ENCODE assay signal across 22 cellular contexts in genomic region chr1:3080236-3080964, GRCh38. TPM values are rescaled to one million over a fixed set of nuclear protein-coding genes. Genes with fewer than 3 reads are reported as not detected.
DNase-seq lines count a peak whose midpoint lies in the region; ATAC-seq, FAIRE-seq and TF ChIP-seq lines count a peak whose summit lies in the region.
"Had no signal": no experiment of that assay in that cellular context is flagged by ENCODE, and none has a peak within 500 bp of the region (broad histone marks: within the 10 kb centered on the region; RNA-seq: fewer than 3 reads in every experiment).

No MANE protein-coding gene starts in this region.

- FAIRE-seq in K562 (lab: Jason Lieb, UNC), result no peak
- FAIRE-seq: A204.1 had no signal

- H3K9me3 ChIP-seq in K562 (replicated peaks; ENCODE audit: control insufficient read depth, insufficient read depth, low read depth, low read length), result no peaks in the 10 kb centered on the region
- H3K9me3 ChIP-seq in tibial artery, result no peaks in the 10 kb centered on the region

- H3K4me3 ChIP-seq in K562 (no peak overlapping the region), tibial artery (no peak overlapping the region)
- H3K4me3 ChIP-seq: PC-9 had no signal

- POLR2A ChIA-PET in K562 (lab: Yijun Ruan, JAX), result interaction anchor here (0.7 to 2.1 kb wide), 2 partner anchors 20 kb away, joined by 3 to 5 read pairs; no protein-coding TSS in a partner anchor

- no peak for TF ChIP-seq POLR2A in K562 (conservative IDR thresholded peaks at IDR 0.05)

- TF ChIP-seq EP300 in K562 (IDR thresholded peaks at IDR 0.05; ENCODE audit: low read length), result no peak

- peak overlapping the region in 2 of 3 experiments; percentile 76 to 80 for H3K27ac Mint-ChIP-seq in nephron
- H3K27ac Mint-ChIP-seq: H9 had no signal

- H3K27me3 ChIP-seq in K562 (ENCODE audit: control insufficient read depth in 2 of 2, insufficient read depth in 2 of 2, low read length in 2 of 2) (peaks cover 56 to 99% of the 10 kb centered on the region in 2 experiments), tibial artery (no peaks in the 10 kb centered on the region)

- ATAC-seq in K562 (no peak), HG02885 (IDR thresholded peaks at IDR 0.05; ENCODE audit: poor library complexity, unreplicated experiment) (no peak), GM21447 (IDR thresholded peaks at IDR 0.05; ENCODE audit: unreplicated experiment) (no peak)

- H2AFZ ChIP-seq in K562 (ENCODE audit: low read depth, low read length), result no peak overlapping the region
- H2AFZ ChIP-seq: PC-9 had no signal

- in situ Hi-C loops in K562 (cut with MboI), result no loop called here

- CTCF ChIA-PET in K562 (lab: Yijun Ruan, JAX; ENCODE audit: low intra/inter-chr PET ratio), result no interaction called here

- 2% methylated on average over 34 of the region's 36 CpGs for WGBS in K562 (ENCODE audit: insufficient coverage, low coverage, missing lambda C conversion rate)

- peaks cover 61% of the 10 kb centered on the region for H3K27me3 Mint-ChIP-seq in nephron (ENCODE audit: low read depth)

- no peaks in the 10 kb centered on the region for H3K79me2 ChIP-seq in K562 (ENCODE audit: control insufficient read depth, insufficient read depth, low read length)

- H3K27ac ChIP-seq in K562 (ENCODE audit: extremely low read depth, low read depth, low read length) (no peak overlapping the region), cingulate gyrus (ENCODE audit: low read depth, low read length) (peak overlapping the region; percentile 63), tibial artery (peak overlapping the region; percentile 98 to 100)
- H3K27ac ChIP-seq: C4-2B, HL-60, PC-9 had no signal

- no peak for TF ChIP-seq CTCF in K562 (IDR thresholded peaks at IDR 0.05 in 2 of 3, conservative IDR thresholded peaks at IDR 0.05 in 1 of 3; ENCODE audit: insufficient read depth in 2 of 3, low read depth in 1 of 3, low read length in 3 of 3)
- no peak for TF ChIP-seq CTCF in nephron (IDR thresholded peaks at IDR 0.05; ENCODE audit: unreplicated experiment in 3 of 3)
- TF ChIP-seq CTCF in tibial artery (IDR thresholded peaks at IDR 0.05), result no peak

- DNase-seq in K562 (ENCODE audit: extremely low read depth in 1 of 4, low spot score in 3 of 4), result no peak
- DNase-seq in tibial artery, result no peak
- DNase-seq in hypothalamus (lab: John Stamatoyannopoulos, UW), result no peak
- DNase-seq: DMS53, GDM1, H9, KG1, NCI-H1092, NCI-H187 treated with DMSO at 0.1 percent for 48 hours, NCI-H2227 treated with DMSO at 0.1 percent for 48 hours, NCI-H510A, PC-9, RPMI8226, SHP77 had no signal

- no peaks in the 10 kb centered on the region for H3K9me3 Mint-ChIP-seq in nephron
- H3K9me3 Mint-ChIP-seq: H9 had no signal

- no peaks in the 10 kb centered on the region for H3K9me1 ChIP-seq in K562 (ENCODE audit: control insufficient read depth, insufficient read depth, low read length)

- no peak for TF ChIP-seq RAD21 in K562 (CRISPR knock-in tag; conservative IDR thresholded peaks at IDR 0.05 in 1 of 2, IDR thresholded peaks at IDR 0.05 in 1 of 2)

- no peaks in the 10 kb centered on the region for H3K36me3 Mint-ChIP-seq in nephron (ENCODE audit: low read depth)

- peaks cover 23% of the 10 kb centered on the region for H4K20me1 ChIP-seq in K562 (replicated peaks; ENCODE audit: control insufficient read depth, insufficient read depth, low read length)

- BruUV-seq in K562 (replicated peaks; lab: Mats Ljungman, UMichigan), result no TSS peak

- peaks cover 18% of the 10 kb centered on the region for H3K4me1 Mint-ChIP-seq in nephron

- H3K9ac ChIP-seq in K562 (ENCODE audit: insufficient read depth in 1 of 2, low read depth in 2 of 2, low read length in 2 of 2), result no peak overlapping the region

- no peak overlapping the region for H3K4me2 ChIP-seq in K562 (ENCODE audit: insufficient read depth, low read length)
- H3K4me2 ChIP-seq: PC-9 had no signal

- peaks cover 0 to 5% of the 10 kb centered on the region in 2 experiments; a peak in 1 of 5 replicates for H3K4me1 ChIP-seq in K562 (replicated peaks in 1 of 2; ENCODE audit: control insufficient read depth in 2 of 2, insufficient read depth in 2 of 2, low read length in 2 of 2)
- H3K4me1 ChIP-seq in tibial artery, result peaks cover 0 to 100% (median 82%) of the 10 kb centered on the region in 4 donors

- intact Hi-C loops in K562 (cut with micrococcal nuclease) (no loop called here), tibial artery (cut with DNase I; ENCODE audit: low total_unique reads) (no loop called here)

- H3K36me3 ChIP-seq in K562 (ENCODE audit: control insufficient read depth, insufficient read depth, low read length), result no peaks in the 10 kb centered on the region
- no peaks in the 10 kb centered on the region for H3K36me3 ChIP-seq in tibial artery

- peak overlapping the region in 2 of 3 experiments; percentile 9 to 42 for H3K4me3 Mint-ChIP-seq in nephron
- H3K4me3 Mint-ChIP-seq: H9 had no signal

TF ChIP-seq in K562, 482 proteins besides CTCF, POLR2A, EP300 and RAD21:
- TF ChIP-seq DIDO1 (tag; IDR thresholded peaks at IDR 0.05; ENCODE audit: low read depth), result no peak
- TF ChIP-seq TBP (optimal IDR thresholded peaks at IDR 0.05; ENCODE audit: low read depth, low read length), result no peak
- 0 out of 2 replicates have a peak, but pooled peaks have one; percentile 71 for TF ChIP-seq EZH2 (IDR thresholded peaks at IDR 0.05; ENCODE audit: borderline replicate concordance, low read depth, low read length)
- TF ChIP-seq ZNF134 (CRISPR knock-in tag; conservative IDR thresholded peaks at IDR 0.05), result no peak

RNA-seq across cellular contexts. Expression of gene PRDM16, which starts 11.4 kb away (rescaled TPM):
- 0.35 TPM in 1 of 2 replicates, not detected in the other for total RNA-seq in K562 (2011; cell fraction: chromatin; rRNA removed; ENCODE audit: low replicate concordance)
- 0.50 and 0.66 TPM in 2 replicates for total RNA-seq in K562 (2011; cell fraction: nucleolus; rRNA removed)
- total RNA-seq in K562 (2011; cell fraction: nucleoplasm; rRNA removed), result 0.61 TPM in 1 of 2 replicates, not detected in the other
- not detected in 2 replicates for total RNA-seq in K562 (2014; rRNA removed)
- not detected in 2 replicates for total RNA-seq in K562 (2014; rRNA removed; fragmentation: Illumina TruSeq; extraction: Trizol)
- not detected in 2 replicates for total RNA-seq in K562 (2015; rRNA removed; fragmentation: Illumina TruSeq; extraction: Trizol)
- 0.02 and 0.27 TPM in 2 replicates for total RNA-seq in K562 (2021)
- polyA plus RNA-seq in K562 (2011; rRNA removed), result 0.10 TPM in 1 of 2 replicates, not detected in the other
- polyA plus RNA-seq in K562 (2011; cell fraction: cytosol; rRNA removed), result 0.18 TPM in 1 of 2 replicates, not detected in the other
- polyA plus RNA-seq in K562 (2011; cell fraction: nucleus; rRNA removed), result not detected in 2 replicates
- 0.03 and 0.26 TPM in 2 replicates for polyA plus RNA-seq in K562 (2012)
- polyA plus RNA-seq in K562 (2014; fragmentation: Illumina TruSeq; extraction: Trizol), result not detected in 2 replicates
- not detected for polyA plus RNA-seq in K562 (2014; fragmentation: Nextera tagmentation; extraction: Ambion mirVana)
- not detected in 2 replicates for polyA plus RNA-seq in K562 (2014; rRNA removed)
- polyA minus RNA-seq in K562 (2011; rRNA and poly(A)+ RNA removed), result not detected in 2 replicates
- polyA minus RNA-seq in K562 (2011; cell fraction: cytosol; rRNA and poly(A)+ RNA removed), result not detected in 2 replicates
- polyA minus RNA-seq in K562 (2011; cell fraction: nucleus; rRNA and poly(A)+ RNA removed), result 0.13 TPM in 1 of 2 replicates, not detected in the other
- total RNA-seq: HT-29, PC-9 had no signal

RNA-seq across cellular contexts. Expression of gene ACTRT2, which starts 59.1 kb away (rescaled TPM):
- not detected in 2 replicates for total RNA-seq in K562 (2011; cell fraction: chromatin; rRNA removed; ENCODE audit: low replicate concordance)
- total RNA-seq in K562 (2011; cell fraction: nucleolus; rRNA removed), result not detected in 2 replicates
- total RNA-seq in K562 (2011; cell fraction: nucleoplasm; rRNA removed), result not detected in 2 replicates
- not detected in 2 replicates for total RNA-seq in K562 (2014; rRNA removed)
- not detected in 2 replicates for total RNA-seq in K562 (2014; rRNA removed; fragmentation: Illumina TruSeq; extraction: Trizol)
- total RNA-seq in K562 (2015; rRNA removed; fragmentation: Illumina TruSeq; extraction: Trizol), result not detected in 2 replicates
- not detected in 2 replicates for total RNA-seq in K562 (2021)
- not detected in 2 replicates for polyA plus RNA-seq in K562 (2011; rRNA removed)
- not detected in 2 replicates for polyA plus RNA-seq in K562 (2011; cell fraction: cytosol; rRNA removed)
- not detected in 2 replicates for polyA plus RNA-seq in K562 (2011; cell fraction: nucleus; rRNA removed)
- polyA plus RNA-seq in K562 (2012), result not detected in 2 replicates
- not detected in 2 replicates for polyA plus RNA-seq in K562 (2014; fragmentation: Illumina TruSeq; extraction: Trizol)
- not detected for polyA plus RNA-seq in K562 (2014; fragmentation: Nextera tagmentation; extraction: Ambion mirVana)
- not detected in 2 replicates for polyA plus RNA-seq in K562 (2014; rRNA removed)
- polyA minus RNA-seq in K562 (2011; rRNA and poly(A)+ RNA removed), result not detected in 2 replicates
- not detected in 2 replicates for polyA minus RNA-seq in K562 (2011; cell fraction: cytosol; rRNA and poly(A)+ RNA removed)
- polyA minus RNA-seq in K562 (2011; cell fraction: nucleus; rRNA and poly(A)+ RNA removed), result not detected in 2 replicates
- total RNA-seq: H9, HT-29, PC-9 had no signal
